Comparison of ENCODE assay signal across 30 cellular contexts in the genomic region with DNA sequence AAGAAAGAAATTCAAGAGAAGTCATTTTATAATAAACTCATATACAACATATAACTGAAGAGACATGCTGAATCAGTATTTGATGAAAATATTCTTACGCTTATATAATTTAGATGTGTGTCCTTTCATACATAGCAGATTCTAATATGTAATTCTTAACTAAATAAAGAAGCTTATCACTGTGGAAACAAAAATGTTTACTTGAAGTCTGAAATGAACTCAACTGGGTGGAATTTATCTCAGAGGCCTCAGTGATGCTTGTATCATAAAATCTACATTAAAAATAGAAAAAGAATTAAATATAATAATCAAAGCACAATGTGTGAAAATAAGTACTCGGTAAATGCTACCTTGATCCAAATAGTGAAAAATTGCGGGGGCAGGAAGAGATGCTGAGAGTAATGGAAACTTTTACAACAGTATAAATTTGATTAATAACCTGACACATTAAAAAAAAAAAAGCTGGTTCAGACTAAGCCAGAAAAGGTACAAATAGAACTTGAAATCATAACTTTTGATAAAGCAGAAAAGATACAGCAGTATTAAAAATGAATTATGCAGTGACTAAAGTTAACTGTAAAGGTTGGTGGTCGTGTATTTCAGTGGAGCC.
"Had no signal": no experiment of that assay in that cellular context is flagged by ENCODE, and none has a peak within 500 bp of the region (broad histone marks: within the 10 kb centered on the region; RNA-seq: fewer than 3 reads in every experiment).

No MANE protein-coding gene starts in this region.

- H3K27ac ChIP-seq: lower lobe of right lung, pancreas, prostate gland, skin epidermis, stomach, suprapubic skin, tibial nerve, vagina had no signal

- DNase-seq: hypothalamus; immature natural killer cell; islet precursor cell; kidney glomerular epithelial cell; left cardiac atrium; lower lobe of right lung; mammary epithelial cell; mesenchymal stem cell; naive thymus-derived CD8-positive, alpha-beta T cell; pancreas; posterior cingulate gyrus; retina; right cardiac atrium; stimulated activated CD4-positive, alpha-beta T cell treated with anti-CD3 and anti-CD28 coated beads, Interleukin-12 subunit alpha, Interleukin-12 subunit beta, amount 100 ng/mL, for 4 hours; stimulated activated CD4-positive, alpha-beta T cell treated with anti-CD3 and anti-CD28 coated beads, Interleukin-15, amount 100 ng/mL, for 24 hours; stimulated activated CD4-positive, alpha-beta T cell treated with anti-CD3 and anti-CD28 coated beads, Interleukin-2, amount 100 ng/mL, for 24 hours; stimulated activated CD4-positive, alpha-beta T cell treated with anti-CD3 and anti-CD28 coated beads, Interleukin-4, amount 100 ng/mL, for 1 hour; stimulated activated naive B cell treated with anti-CD40 and anti-IgM and Interleukin-4, amounts not matched to agents 10 μg/mL and 1 μg/mL and 100 μg/mL, for 72 hours; stimulated activated naive CD8-positive, alpha-beta T cell treated with anti-CD3 and anti-CD28 coated beads, Interleukin-15, Interleukin-2, amounts not matched to agents 100 U/mL and 50 U/mL, for 24 hours; stomach had no signal

- H3K36me3 ChIP-seq: lower lobe of right lung, pancreas, prostate gland, stomach, suprapubic skin, tibial nerve, vagina had no signal

- H3K4me3 Mint-ChIP-seq: nephron; neural crest cell; stimulated activated naive B cell treated with anti-CD40 and anti-IgM and Interleukin-4, amounts not matched to agents 10 μg/mL and 1 μg/mL and 100 μg/mL, for 72 hours; type B pancreatic cell had no signal

- H3K4me1 Mint-ChIP-seq: neural crest cell had no signal

- H3K4me3 ChIP-seq: lower lobe of right lung, pancreas, prostate gland, skin epidermis, stomach, suprapubic skin, tibial nerve, vagina had no signal

- H3K9me3 ChIP-seq: lower lobe of right lung, pancreas, prostate gland, stomach, suprapubic skin, tibial nerve, vagina had no signal

- H3K27me3 Mint-ChIP-seq: naive thymus-derived CD8-positive, alpha-beta T cell; stimulated activated naive B cell treated with anti-CD40 and anti-IgM and Interleukin-4, amounts not matched to agents 10 μg/mL and 1 μg/mL and 100 μg/mL, for 72 hours; type B pancreatic cell had no signal

- H3K9me3 Mint-ChIP-seq: immature natural killer cell; naive thymus-derived CD8-positive, alpha-beta T cell; nephron; stimulated activated naive B cell treated with anti-CD40 and anti-IgM and Interleukin-4, amounts not matched to agents 10 μg/mL and 1 μg/mL and 100 μg/mL, for 72 hours had no signal

- H3K4me1 ChIP-seq: lower lobe of right lung, pancreas, prostate gland, vagina had no signal

- ATAC-seq: left cardiac atrium; left lobe of liver; lower lobe of right lung; naive thymus-derived CD8-positive, alpha-beta T cell; pancreas; right cardiac atrium; sciatic nerve; stimulated activated naive B cell treated with anti-CD40 and anti-IgM and Interleukin-4, amounts not matched to agents 10 μg/mL and 1 μg/mL and 100 μg/mL, for 72 hours; stimulated activated naive CD8-positive, alpha-beta T cell treated with anti-CD3 and anti-CD28 coated beads, Interleukin-15, Interleukin-2, amounts not matched to agents 100 U/mL and 50 U/mL, for 24 hours had no signal

- H3K27ac Mint-ChIP-seq: stimulated activated naive B cell treated with anti-CD40 and anti-IgM and Interleukin-4, amounts not matched to agents 10 μg/mL and 1 μg/mL and 100 μg/mL, for 72 hours; type B pancreatic cell had no signal

- H3K36me3 Mint-ChIP-seq: naive thymus-derived CD8-positive, alpha-beta T cell; type B pancreatic cell had no signal

- H3K27me3 ChIP-seq: pancreas, stomach, suprapubic skin, tibial nerve, vagina had no signal
